ENCODE assay signal across 1 cellular context in genomic region chr2:10119601-10120157, GRCh38.
TF ChIP-seq lines count a peak whose summit lies in the region.

No MANE protein-coding gene starts in this region.

TF ChIP-seq in HepG2, 621 proteins besides CTCF, POLR2A, EP300 and RAD21 (continued from another document):
- TF ChIP-seq ZNF3 (CRISPR knock-in tag; IDR thresholded peaks at IDR 0.05), result peak; percentile 68; the same call in 1 of the 2 replicates
- TF ChIP-seq ZNF782 (CRISPR knock-in tag; IDR thresholded peaks at IDR 0.05; ENCODE audit: borderline replicate concordance), result peak; percentile 25; the same call in 1 of the 2 replicates
- TF ChIP-seq ZNF777 (CRISPR knock-in tag; IDR thresholded peaks at IDR 0.05), result no peak
- no peak for TF ChIP-seq USF2 (IDR thresholded peaks at IDR 0.05; ENCODE audit: low read depth, low read length)
- 0 out of 2 replicates have a peak, but pooled peaks have one; percentile 13 for TF ChIP-seq USF2 (CRISPR knock-in tag; IDR thresholded peaks at IDR 0.05; ENCODE audit: borderline replicate concordance)
- TF ChIP-seq MTF2 (CRISPR knock-in tag; IDR thresholded peaks at IDR 0.05; ENCODE audit: borderline replicate concordance), result 0 out of 2 replicates have a peak, but pooled peaks have one; percentile 0
- TF ChIP-seq ZNF121 (CRISPR knock-in tag; IDR thresholded peaks at IDR 0.05), result peak; percentile 100
